In genomic region chr2:102107741-102108070, GRCh38 we compare ENCODE assay signal across 1 cellular context.
TF ChIP-seq lines count a peak whose summit lies in the region.

No MANE protein-coding gene starts in this region.

TF ChIP-seq in GM12878, 131 proteins besides CTCF, POLR2A, EP300 and RAD21 (continued from another document):
- peak; percentile 76 for TF ChIP-seq ZNF687 (IDR thresholded peaks at IDR 0.05)
- no peak for TF ChIP-seq CBFB (IDR thresholded peaks at IDR 0.05; ENCODE audit: low read depth)
- peak; percentile 21 to 50; a peak in 1 of 4 replicates for TF ChIP-seq BHLHE40 (IDR thresholded peaks at IDR 0.05; ENCODE audit: borderline replicate concordance in 1 of 2, low read depth in 2 of 2, low read length in 1 of 2)
- no peak for TF ChIP-seq HDAC2 (IDR thresholded peaks at IDR 0.05)
- peak; percentile 81 for TF ChIP-seq MLLT1 (IDR thresholded peaks at IDR 0.05)
- TF ChIP-seq ZSCAN29 (IDR thresholded peaks at IDR 0.05): peak; percentile 28
- TF ChIP-seq NBN (IDR thresholded peaks at IDR 0.05): 0 out of 2 replicates have a peak, but pooled peaks have one; percentile 34
